ENCODE assay signal across 13 cellular contexts in the genomic region with DNA sequence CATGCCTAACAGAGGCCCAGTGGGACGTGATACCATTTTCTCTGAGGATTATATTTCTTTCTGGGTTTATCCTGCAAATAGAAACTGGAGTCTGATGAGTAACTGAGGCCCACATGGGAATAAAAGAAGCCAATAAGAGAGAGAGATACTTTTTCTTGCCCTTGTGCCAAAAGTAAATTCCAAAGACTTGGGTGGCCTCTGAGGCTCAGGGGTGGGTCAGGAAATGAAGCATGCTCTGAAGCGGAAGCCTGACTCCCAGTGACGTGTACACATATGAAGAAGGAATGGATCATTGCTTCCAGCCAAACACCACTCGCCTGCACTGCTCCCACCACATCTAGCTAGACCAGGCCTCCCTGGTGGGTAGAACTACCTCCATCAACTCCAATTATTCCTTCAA.
DNase-seq lines count a peak whose midpoint lies in the region; ATAC-seq, FAIRE-seq and TF ChIP-seq lines count a peak whose summit lies in the region.
"Had no signal": no experiment of that assay in that cellular context is flagged by ENCODE, and none has a peak within 500 bp of the region (broad histone marks: within the 10 kb centered on the region; RNA-seq: fewer than 3 reads in every experiment).

No MANE protein-coding gene starts in this region.

- H3K4me3 ChIP-seq in cardiac fibroblast (replicated peaks in 1 of 2; ENCODE audit: low read depth in 2 of 2, low read length in 2 of 2), result no peak overlapping the region
- H3K4me3 ChIP-seq in kidney (ENCODE audit: low read length in 2 of 2), result no peak overlapping the region

- DNase-seq in A172 (ENCODE audit: low spot score), result peak; percentile 92
- peak; percentile 93 for DNase-seq in HS-5 (ENCODE audit: low read depth)
- DNase-seq in cardiac fibroblast (ENCODE audit: low read depth in 2 of 2), result peak; percentile 98 to 99
- DNase-seq in kidney, result peak; percentile 63
- no peak for DNase-seq in COR-L47 (lab: John Stamatoyannopoulos, UW)
- DNase-seq in GM12892 (ENCODE audit: insufficient read length), result no peak
- DNase-seq in cerebellar cortex (ENCODE audit: low spot score), result no peak
- DNase-seq: activated CD4-positive, alpha-beta memory T cell treated with anti-CD3 and anti-CD28 coated beads for 36 hours; activated naive CD8-positive, alpha-beta T cell treated with anti-CD3 and anti-CD28 coated beads, Interleukin-2, amount 10 ng/mL, durations not matched to agents 7 days and 5 days; head of caudate nucleus; naive B cell; stimulated activated CD4-positive, alpha-beta T cell treated with anti-CD3 and anti-CD28 coated beads, Interleukin-4, amount 100 ng/mL, for 4 hours had no signal

- H3K4me1 ChIP-seq in kidney (ENCODE audit: control insufficient read depth in 1 of 2, insufficient read depth in 1 of 2, low read depth in 1 of 2, low read length in 2 of 2), result no peaks in the 10 kb centered on the region

- no peaks in the 10 kb centered on the region for H3K9me3 ChIP-seq in kidney (ENCODE audit: control insufficient read depth in 1 of 2, low read length in 2 of 2)

- no peak for ATAC-seq in GM21528 (IDR thresholded peaks at IDR 0.05; ENCODE audit: low FRiP score, unreplicated experiment)

- no peak for FAIRE-seq in kidney (lab: Jason Lieb, UNC)
- FAIRE-seq in GM12892 (lab: Jason Lieb, UNC), result no peak

- no peaks in the 10 kb centered on the region for H3K36me3 ChIP-seq in kidney (ENCODE audit: control insufficient read depth in 1 of 2, insufficient read depth in 2 of 2, low read length in 2 of 2)

- H3K9ac ChIP-seq in kidney (ENCODE audit: low read length in 2 of 2), result no peak overlapping the region

- no peak for TF ChIP-seq POLR2A in GM12892 (IDR thresholded peaks at IDR 0.05; ENCODE audit: low read depth, low read length)

- intact Hi-C loops in kidney (cut with DNase I), result no loop called here

- TF ChIP-seq CTCF in cardiac fibroblast (IDR thresholded peaks at IDR 0.05; ENCODE audit: low read depth, low read length) (no peak), kidney (IDR thresholded peaks at IDR 0.05; ENCODE audit: borderline replicate concordance, extremely low read depth, insufficient read depth) (no peak)

- no peak overlapping the region for H3K27ac ChIP-seq in kidney (ENCODE audit: low read depth in 2 of 2, low read length in 2 of 2)

Comparison
In these comparisons a context has a peak if more than half of its experiments do, and no peak if none do; other contexts are left out.
1. DNase-seq: peak in A172 (single experiment), HS-5 (single experiment), cardiac fibroblast (2 of 2) and kidney (single experiment); none in COR-L47 (single experiment), GM12892 (single experiment) and cerebellar cortex (single experiment).